8 cellular contexts compared by ENCODE assay signal in genomic region chr11:112961751-112962747, GRCh38. TPM values are rescaled to one million over a fixed set of nuclear protein-coding genes. Genes with fewer than 3 reads are reported as not detected.
DNase-seq lines count a peak whose midpoint lies in the region; ATAC-seq and TF ChIP-seq lines count a peak whose summit lies in the region.

No MANE protein-coding gene starts in this region.

- ATAC-seq in effector memory CD8-positive, alpha-beta T cell (replicated peaks): peak; percentile 63
- ATAC-seq in GM18907 (IDR thresholded peaks at IDR 0.05; ENCODE audit: unreplicated experiment): no peak

- H4K20me1 ChIP-seq in H9 (ENCODE audit: control insufficient read depth, insufficient read depth, insufficient read length): no peaks in the 10 kb centered on the region

- TF ChIP-seq CTCF in H9 (conservative IDR thresholded peaks at IDR 0.05) (no peak), mesothelial cell of epicardium (IDR thresholded peaks at IDR 0.05; ENCODE audit: unreplicated experiment) (no peak), tibial artery (IDR thresholded peaks at IDR 0.05) (no peak)

- no peak overlapping the region for H3K18ac ChIP-seq in H9 (ENCODE audit: insufficient read length, low read depth, low read length)

- H3K36me3 ChIP-seq in SJCRH30: no peaks in the 10 kb centered on the region
- no peaks in the 10 kb centered on the region for H3K36me3 ChIP-seq in tibial artery

- no CpG with 5 or more reads among the region's 91 CpGs for WGBS in H9 (ENCODE audit: extremely low coverage, insufficient read length, low lambda C conversion rate)

- H3K4me1 Mint-ChIP-seq in H9: peaks cover 11% of the 10 kb centered on the region in 2 experiments
- H3K4me1 Mint-ChIP-seq in effector memory CD8-positive, alpha-beta T cell (ENCODE audit: low read depth in 2 of 2): peaks cover 7 to 14% of the 10 kb centered on the region in 2 donors
- H3K4me1 Mint-ChIP-seq in mesothelial cell of epicardium: peaks cover 38% of the 10 kb centered on the region

- H3K4me3 Mint-ChIP-seq in H9 (peak overlapping the region; percentile 84 to 96), mesothelial cell of epicardium (peak overlapping the region; percentile 92)
- H3K4me3 Mint-ChIP-seq in effector memory CD8-positive, alpha-beta T cell: peak overlapping the region; percentile 77 to 93

- H3K27ac Mint-ChIP-seq in H9: no peak overlapping the region
- peak overlapping the region in 1 of 2 donors; percentile 79 for H3K27ac Mint-ChIP-seq in effector memory CD8-positive, alpha-beta T cell
- peak overlapping the region; percentile 73 for H3K27ac Mint-ChIP-seq in mesothelial cell of epicardium

- H2BK120ac ChIP-seq in H9 (ENCODE audit: low read depth, low read length, poor library complexity, severe bottlenecking): no peak overlapping the region

- H3K79me2 ChIP-seq in H9 (ENCODE audit: insufficient read depth, low read length): no peaks in the 10 kb centered on the region; the same call in 1 of the 2 replicates

- H3K36me3 Mint-ChIP-seq in H9 (ENCODE audit: insufficient read depth in 1 of 3, low read depth in 3 of 3): no peaks in the 10 kb centered on the region; a peak in 1 of 7 replicates
- H3K36me3 Mint-ChIP-seq in effector memory CD8-positive, alpha-beta T cell (ENCODE audit: insufficient read depth): no peaks in the 10 kb centered on the region
- no peaks in the 10 kb centered on the region for H3K36me3 Mint-ChIP-seq in mesothelial cell of epicardium

- intact Hi-C loops in tibial artery (cut with DNase I; ENCODE audit: low total_unique reads): no loop called here

- no peak overlapping the region for H4K8ac ChIP-seq in H9 (replicated peaks; ENCODE audit: insufficient read length, low read depth, low read length)

- H2BK12ac ChIP-seq in H9 (ENCODE audit: insufficient read length, low read depth, low read length): no peak overlapping the region

- peaks cover 21% of the 10 kb centered on the region for H3K23me2 ChIP-seq in H9 (ENCODE audit: insufficient read length, low read depth, low read length, poor library complexity, severe bottlenecking)

- H3K27me3 ChIP-seq in H9 (ENCODE audit: insufficient read depth, low read length) (peaks cover 5% of the 10 kb centered on the region; the same call in 1 of the 2 replicates), SJCRH30 (no peaks in the 10 kb centered on the region), tibial artery (peaks cover 0 to 57% of the 10 kb centered on the region in 2 donors)

- no peak overlapping the region for H2AFZ ChIP-seq in H9 (ENCODE audit: low read length)

- H3K27me3 Mint-ChIP-seq in H9 (ENCODE audit: low read depth) (peaks cover 80% of the 10 kb centered on the region), mesothelial cell of epicardium (ENCODE audit: low read depth) (peaks cover 40% of the 10 kb centered on the region)
- H3K27me3 Mint-ChIP-seq in effector memory CD8-positive, alpha-beta T cell: peaks cover 58 to 80% of the 10 kb centered on the region in 2 donors

- no peak overlapping the region for H2BK15ac ChIP-seq in H9 (ENCODE audit: low read depth, low read length)

- no peak overlapping the region for H3K23ac ChIP-seq in H9 (ENCODE audit: insufficient read length, low read depth, low read length)

- no peaks in the 10 kb centered on the region for H3K9me3 ChIP-seq in H9 (ENCODE audit: control insufficient read depth, low read depth, low read length)
- no peaks in the 10 kb centered on the region for H3K9me3 ChIP-seq in SJCRH30 (replicated peaks)
- no peaks in the 10 kb centered on the region for H3K9me3 ChIP-seq in tibial artery

- no peak overlapping the region for H2BK20ac ChIP-seq in H9 (ENCODE audit: low read depth, low read length, poor library complexity, severe bottlenecking)

- no peak overlapping the region for H3K9ac ChIP-seq in H9 (ENCODE audit: extremely low read depth, insufficient read length, low read length)

- no peak overlapping the region for H4K5ac ChIP-seq in H9 (ENCODE audit: insufficient read length, low read depth, low read length)

- H3K79me1 ChIP-seq in H9 (ENCODE audit: insufficient read depth, low read depth, low read length, poor library complexity, severe bottlenecking): no peaks in the 10 kb centered on the region

- H3K9me3 Mint-ChIP-seq in H9 (peaks cover 0 to 5% of the 10 kb centered on the region in 2 experiments; a peak in 1 of 5 replicates), mesothelial cell of epicardium (no peaks in the 10 kb centered on the region)
- H3K9me3 Mint-ChIP-seq in effector memory CD8-positive, alpha-beta T cell: no peaks in the 10 kb centered on the region

- H3T11ph ChIP-seq in H9 (ENCODE audit: low read length): no peak overlapping the region

- H3K56ac ChIP-seq in H9 (ENCODE audit: insufficient read length, low read depth, low read length): no peak overlapping the region

- H3K4ac ChIP-seq in H9 (ENCODE audit: low read depth, low read length): no peak overlapping the region

- H4K91ac ChIP-seq in H9 (ENCODE audit: insufficient read length, low read depth, low read length): no peak overlapping the region

- H3K27ac ChIP-seq in H9 (ENCODE audit: insufficient read length, low read depth, low read length) (no peak overlapping the region), SJCRH30 (peak overlapping the region; percentile 87), tibial artery (no peak overlapping the region)

- H3K14ac ChIP-seq in H9 (ENCODE audit: insufficient read depth, low read length): no peak overlapping the region

- H3K4me2 ChIP-seq in H9 (ENCODE audit: insufficient read depth, insufficient read length, low read length): peak overlapping the region; percentile 85

- no peak overlapping the region for H2AK5ac ChIP-seq in H9 (ENCODE audit: insufficient read length, low read length)

- H3K4me1 ChIP-seq in H9 (ENCODE audit: insufficient read depth, low read length) (no peaks in the 10 kb centered on the region), SJCRH30 (peaks cover 27% of the 10 kb centered on the region), tibial artery (peaks cover 0 to 29% (median 26%) of the 10 kb centered on the region in 4 donors)

- H2BK5ac ChIP-seq in H9 (ENCODE audit: insufficient read length, low read length): no peak overlapping the region

- DNase-seq in AG20443 (ENCODE audit: low spot score) (peak; percentile 26), H9 (peak; percentile 39), SJCRH30 (peak; percentile 45 to 57), mesothelial cell of epicardium (ENCODE audit: low spot score in 2 of 2, unreplicated experiment in 2 of 2) (peak; percentile 31 to 53), tibial artery (no peak), GOT3 (lab: John Stamatoyannopoulos, UW) (no peak)
- DNase-seq in effector memory CD8-positive, alpha-beta T cell: peak in 2 of 3 experiments; percentile 6 to 11

- H3K4me3 ChIP-seq in SJCRH30 (peak overlapping the region; percentile 67), tibial artery (peak overlapping the region; percentile 50 to 61)

RNA-seq across cellular contexts. Expression of gene NCAM1, which starts 0.8 kb away (rescaled TPM):
- total RNA-seq in H9 (2021) (2.2 and 2.5 TPM in 2 replicates), mesothelial cell of epicardium (137 to 141 TPM (median 139 TPM) in 3 replicates)
- 76.7 and 86.8 TPM in 2 replicates for total RNA-seq in SJCRH30 (2014; rRNA removed; shearing (Covaris generic))

Comparison
In these comparisons a context has a peak if more than half of its experiments do, and no peak if none do; other contexts are left out.
1. DNase-seq: peak in AG20443 (single experiment), H9 (single experiment), SJCRH30 (2 of 2), effector memory CD8-positive, alpha-beta T cell (2 of 3) and mesothelial cell of epicardium (2 of 2); none in tibial artery (0 of 2) and GOT3 (single experiment).
2. RNA of gene NCAM1, which starts 0.8 kb away (total RNA-seq): 137 to 141 TPM in mesothelial cell of epicardium and 76.7 to 86.8 TPM in SJCRH30; 2.2 to 2.5 TPM in H9; every median in the first group is over 10 times any median in the second.
3. Peak in every context shown above with its lines, with median percentiles within 50 percentile points of each other: H3K4me3 Mint-ChIP-seq.